1 cellular context compared by ENCODE assay signal in the genomic region with DNA sequence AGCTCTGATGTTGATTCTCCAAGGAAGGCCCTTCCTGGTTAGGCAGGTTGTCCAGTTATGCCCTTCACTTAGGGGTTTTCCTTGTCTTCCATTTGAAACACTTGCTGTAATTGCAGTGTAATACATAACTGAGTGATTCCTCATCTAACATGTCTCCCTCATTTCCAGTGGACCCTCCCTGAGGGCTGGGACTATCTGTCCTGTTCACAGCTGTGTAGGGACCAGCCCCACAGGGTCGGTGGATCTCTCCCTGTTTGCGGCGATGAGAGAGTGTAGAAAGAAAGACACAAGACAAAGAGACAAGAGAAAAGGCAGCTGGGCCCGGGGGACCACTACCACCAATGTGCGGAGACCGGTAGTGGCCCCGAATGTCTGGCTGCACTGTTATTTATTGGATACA.
TF ChIP-seq lines count a peak whose summit lies in the region.

No MANE protein-coding gene starts in this region.

TF ChIP-seq in IMR-90, 13 proteins besides CTCF, POLR2A, EP300 and RAD21:
- TF ChIP-seq RFX5 (IDR thresholded peaks at IDR 0.05; ENCODE audit: low read depth, low read length) (no peak), CEBPB (IDR thresholded peaks at IDR 0.05; ENCODE audit: low read depth, low read length) (no peak), NFE2L2 (IDR thresholded peaks at IDR 0.05; ENCODE audit: low read depth, low read length) (no peak), MXI1 (IDR thresholded peaks at IDR 0.05; ENCODE audit: borderline replicate concordance, low read depth, low read length) (no peak), SMC3 (IDR thresholded peaks at IDR 0.05; ENCODE audit: low read depth, low read length) (no peak), BHLHE40 (IDR thresholded peaks at IDR 0.05; ENCODE audit: low read depth, low read length) (no peak), MAFK (IDR thresholded peaks at IDR 0.05; ENCODE audit: low read depth, low read length) (no peak), FOS (IDR thresholded peaks at IDR 0.05; ENCODE audit: low read depth, low read length) (no peak), RCOR1 (IDR thresholded peaks at IDR 0.05; ENCODE audit: insufficient replicate concordance, low read length) (no peak), MAZ (IDR thresholded peaks at IDR 0.05; ENCODE audit: borderline replicate concordance, low read depth, low read length) (no peak), CHD1 (IDR thresholded peaks at IDR 0.05; ENCODE audit: low read depth, low read length) (no peak)
- TF ChIP-seq, protein P1, sequence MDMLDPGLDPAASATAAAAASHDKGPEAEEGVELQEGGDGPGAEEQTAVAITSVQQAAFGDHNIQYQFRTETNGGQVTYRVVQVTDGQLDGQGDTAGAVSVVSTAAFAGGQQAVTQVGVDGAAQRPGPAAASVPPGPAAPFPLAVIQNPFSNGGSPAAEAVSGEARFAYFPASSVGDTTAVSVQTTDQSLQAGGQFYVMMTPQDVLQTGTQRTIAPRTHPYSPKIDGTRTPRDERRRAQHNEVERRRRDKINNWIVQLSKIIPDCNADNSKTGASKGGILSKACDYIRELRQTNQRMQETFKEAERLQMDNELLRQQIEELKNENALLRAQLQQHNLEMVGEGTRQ (IDR thresholded peaks at IDR 0.05; ENCODE audit: low read depth, low read length): no peak
- TF ChIP-seq, protein P2, sequence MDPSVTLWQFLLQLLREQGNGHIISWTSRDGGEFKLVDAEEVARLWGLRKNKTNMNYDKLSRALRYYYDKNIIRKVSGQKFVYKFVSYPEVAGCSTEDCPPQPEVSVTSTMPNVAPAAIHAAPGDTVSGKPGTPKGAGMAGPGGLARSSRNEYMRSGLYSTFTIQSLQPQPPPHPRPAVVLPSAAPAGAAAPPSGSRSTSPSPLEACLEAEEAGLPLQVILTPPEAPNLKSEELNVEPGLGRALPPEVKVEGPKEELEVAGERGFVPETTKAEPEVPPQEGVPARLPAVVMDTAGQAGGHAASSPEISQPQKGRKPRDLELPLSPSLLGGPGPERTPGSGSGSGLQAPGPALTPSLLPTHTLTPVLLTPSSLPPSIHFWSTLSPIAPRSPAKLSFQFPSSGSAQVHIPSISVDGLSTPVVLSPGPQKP (IDR thresholded peaks at IDR 0.05; ENCODE audit: borderline replicate concordance, low read depth, low read length): no peak
